8 cellular contexts compared by ENCODE assay signal in genomic region chr3:152835311-152836102, GRCh38. TPM values are rescaled to one million over a fixed set of nuclear protein-coding genes. Genes with fewer than 3 reads are reported as not detected.
A peak's percentile ranks its signal among the peaks of the same experiment; 100 is the strongest.
DNase-seq lines count a peak whose midpoint lies in the region; ATAC-seq and TF ChIP-seq lines count a peak whose summit lies in the region.

No MANE protein-coding gene starts in this region.

- H3K36me3 ChIP-seq in BJ (ENCODE audit: control insufficient read depth, insufficient read depth, low read length) (no peaks in the 10 kb centered on the region), NT2/D1 (ENCODE audit: insufficient read depth, insufficient read length, low read length) (peaks cover 6% of the 10 kb centered on the region)

- POLR2A ChIA-PET in BJ (lab: Charles Lee): no interaction called here

- H3K27me3 ChIP-seq in BJ (ENCODE audit: control insufficient read depth, insufficient read depth, low read length) (peaks cover 11% of the 10 kb centered on the region), NT2/D1 (ENCODE audit: insufficient read depth, insufficient read length) (peaks cover 15% of the 10 kb centered on the region)

- H3K4me3 ChIP-seq in BJ (ENCODE audit: low read depth, low read length): peak overlapping the region; percentile 48
- peak overlapping the region; percentile 92 for H3K4me3 ChIP-seq in NT2/D1 (ENCODE audit: insufficient read length, low read depth)
- peak overlapping the region; percentile 45 to 69 (median 51) for H3K4me3 ChIP-seq in skin epidermis

- peak overlapping the region; percentile 52 to 90 (median 81) for H3K27ac ChIP-seq in skin epidermis

- CTCF ChIA-PET in BJ (lab: Yijun Ruan, JAX): no interaction called here

- DNase-seq in BJ (ENCODE audit: low read depth) (no peak), NT2/D1 (ENCODE audit: low read depth, low spot score) (peak; percentile 56), iPS-NIHi11 (ENCODE audit: low spot score) (peak; percentile 55), DMS79 (lab: John Stamatoyannopoulos, UW) (no peak)

- peaks cover 0 to 5% (median 0%) of the 10 kb centered on the region in 5 experiments for H3K9me3 Mint-ChIP-seq in brain

- H3K4me1 Mint-ChIP-seq in brain: peaks cover 43% of the 10 kb centered on the region

- H3K36me3 Mint-ChIP-seq in brain: no peaks in the 10 kb centered on the region

- peak overlapping the region; percentile 99 for H3K9ac ChIP-seq in NT2/D1 (ENCODE audit: insufficient read length, low read depth)

- H3K9me3 ChIP-seq in NT2/D1 (ENCODE audit: insufficient read depth, low read length): no peaks in the 10 kb centered on the region

- H3K4me1 ChIP-seq in NT2/D1 (ENCODE audit: insufficient read depth, insufficient read length): peaks cover 5% of the 10 kb centered on the region

- H3K4me3 Mint-ChIP-seq in brain: peak overlapping the region; percentile 97 to 99 (median 98)

- ATAC-seq in GM18520 (IDR thresholded peaks at IDR 0.05; ENCODE audit: unreplicated experiment): peak; percentile 31
- peak; percentile 44 for ATAC-seq in HG03039 (IDR thresholded peaks at IDR 0.05; ENCODE audit: unreplicated experiment)

- H3K27me3 Mint-ChIP-seq in brain: peaks cover 62% of the 10 kb centered on the region

- TF ChIP-seq CTCF in BJ (IDR thresholded peaks at IDR 0.05; ENCODE audit: insufficient read depth, low read depth, low read length) (no peak), brain (conservative IDR thresholded peaks at IDR 0.05) (peak; percentile 32 to 56)

- H3K27ac Mint-ChIP-seq in brain: peak overlapping the region; percentile 67 to 95 (median 86)

RNA-seq across cellular contexts. Expression of gene P2RY1, which starts 0.6 kb away (rescaled TPM):
- polyA plus RNA-seq in BJ (2011; rRNA removed) (not detected in 2 replicates), brain (ENCODE audit: insufficient read depth, low read depth, low replicate concordance) (0.49 TPM)
- polyA minus RNA-seq in BJ (2011; rRNA and poly(A)+ RNA removed): 0.05 TPM in 1 of 2 replicates, not detected in the other

Comparison
In these comparisons a context has a peak if more than half of its experiments do, and no peak if none do; other contexts are left out.
1. DNase-seq: peak in NT2/D1 (single experiment) and iPS-NIHi11 (single experiment); none in BJ (single experiment) and DMS79 (single experiment).
2. Peak in every context shown above with its lines, with median percentiles within 50 percentile points of each other: H3K4me3 ChIP-seq.